In the genomic region with DNA sequence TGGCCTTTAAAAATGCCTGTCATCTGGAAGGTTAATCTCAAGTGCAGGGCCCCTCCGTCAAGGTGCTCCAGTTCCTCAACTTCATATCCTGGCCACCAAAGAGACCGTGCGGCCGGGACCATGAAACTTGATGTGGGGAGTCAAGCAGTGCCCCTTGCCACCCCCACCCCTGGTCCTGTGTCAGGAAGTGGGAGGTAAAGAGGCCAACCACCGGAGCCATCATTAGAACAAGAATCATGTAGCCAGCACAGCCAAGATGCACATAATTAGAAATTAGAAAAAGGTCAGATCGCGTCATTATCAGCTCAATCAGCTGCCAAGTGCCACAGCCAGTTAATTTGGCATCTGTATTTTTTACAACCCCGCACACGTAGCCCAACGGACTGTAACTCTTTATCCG, we compare ENCODE assay signal across 19 cellular contexts.
A peak's percentile ranks its signal among the peaks of the same experiment; 100 is the strongest.
DNase-seq lines count a peak whose midpoint lies in the region; ATAC-seq and TF ChIP-seq lines count a peak whose summit lies in the region.
"Had no signal": no experiment of that assay in that cellular context is flagged by ENCODE, and none has a peak within 500 bp of the region (broad histone marks: within the 10 kb centered on the region; RNA-seq: fewer than 3 reads in every experiment).

No MANE protein-coding gene starts in this region.

- H3K4me3 ChIP-seq in right atrium auricular region (no peak overlapping the region), Karpas-422 (ENCODE audit: low read length) (no peak overlapping the region), spleen (no peak overlapping the region), PC-9 (no peak overlapping the region)
- H3K4me3 ChIP-seq: BLaER1 treated with 17β-estradiol and CSF1 and Interleukin-3, amounts not matched to agents 10 nM and 100 nM had no signal

- H3K36me3 ChIP-seq in right atrium auricular region (no peaks in the 10 kb centered on the region), Karpas-422 (ENCODE audit: insufficient read depth, low read length) (no peaks in the 10 kb centered on the region), spleen (no peaks in the 10 kb centered on the region), PC-9 (ENCODE audit: low read depth) (no peaks in the 10 kb centered on the region)
- H3K36me3 ChIP-seq: BLaER1 treated with 17β-estradiol and CSF1 and Interleukin-3, amounts not matched to agents 10 nM and 100 nM had no signal

- intact Hi-C loops in Right ventricle myocardium superior (cut with DNase I), result no loop called here
- intact Hi-C loops in spleen (cut with DNase I; ENCODE audit: low total_unique reads), result no loop called here
- intact Hi-C loops in PC-9 (cut with micrococcal nuclease; ENCODE audit: unreplicated experiment), result no loop called here

- H3K9me2 ChIP-seq in Karpas-422 (replicated peaks; ENCODE audit: insufficient read depth, low read length) (no peaks in the 10 kb centered on the region), PC-9 (ENCODE audit: insufficient read depth) (no peaks in the 10 kb centered on the region)

- DNase-seq in right atrium auricular region (ENCODE audit: low spot score) (no peak), Right ventricle myocardium superior (no peak), Karpas-422 (no peak), left kidney (ENCODE audit: low read depth, low spot score) (peak; percentile 95), spleen (peak; percentile 23), PC-9 (no peak)
- no peak for DNase-seq in activated CD4-positive, CD25-positive, alpha-beta regulatory T cell treated with anti-CD3 and anti-CD28 coated beads, Interleukin-2, amount 50 U/mL, for 72 hours
- DNase-seq: 8988T; ACHN; AML-193; Caco-2; Calu3; CD4-positive, alpha-beta T cell; CD8-positive, alpha-beta T cell; DMS79 treated with DMSO at 0.1 percent for 48 hours; GF-D8 had no signal

- H3K27ac ChIP-seq in right atrium auricular region (peak overlapping the region; percentile 51 to 82), Karpas-422 (ENCODE audit: low read length) (peak overlapping the region; percentile 98), spleen (no peak overlapping the region), PC-9 (no peak overlapping the region)
- H3K27ac ChIP-seq: BLaER1 treated with 17β-estradiol and CSF1 and Interleukin-3, amounts not matched to agents 10 nM and 100 nM; C4-2B had no signal

- CTCF ChIA-PET in PC-9 (lab: Charles Lee), result no interaction called here

- ATAC-seq in Right ventricle myocardium superior (ENCODE audit: poor library complexity), result no peak
- no peak for ATAC-seq in GM21723 (IDR thresholded peaks at IDR 0.05; ENCODE audit: unreplicated experiment)
- ATAC-seq: CD8-positive, alpha-beta T cell had no signal

- no peak for TF ChIP-seq POLR2A in spleen (IDR thresholded peaks at IDR 0.05)

- BruUV-seq in PC-9 (replicated peaks; lab: Mats Ljungman, UMichigan), result no TSS peak

- no peaks in the 10 kb centered on the region for H3K79me2 ChIP-seq in Karpas-422 (ENCODE audit: low read length)
- H3K79me2 ChIP-seq in PC-9 (ENCODE audit: low read depth), result no peaks in the 10 kb centered on the region

- no peaks in the 10 kb centered on the region for H3F3A ChIP-seq in PC-9 (ENCODE audit: insufficient read depth, low read depth)

- H4K20me1 ChIP-seq in Karpas-422 (ENCODE audit: insufficient read depth, low read depth, low read length) (no peaks in the 10 kb centered on the region), PC-9 (ENCODE audit: insufficient read depth) (no peaks in the 10 kb centered on the region)
- H4K20me1 ChIP-seq: BLaER1 treated with 17β-estradiol and CSF1 and Interleukin-3, amounts not matched to agents 10 nM and 100 nM had no signal

- H3K4me1 ChIP-seq in right atrium auricular region (peaks cover 0 to 13% of the 10 kb centered on the region in 2 donors), Karpas-422 (ENCODE audit: low read length) (peaks cover 78% of the 10 kb centered on the region), spleen (peaks cover 0 to 6% (median 0%) of the 10 kb centered on the region in 6 donors), PC-9 (replicated peaks; ENCODE audit: insufficient read depth) (no peaks in the 10 kb centered on the region)
- H3K4me1 ChIP-seq: BLaER1 treated with 17β-estradiol and CSF1 and Interleukin-3, amounts not matched to agents 10 nM and 100 nM had no signal

- 91 to 97% (median 93%) methylated on average over 11 of the region's 11 CpGs for WGBS in spleen, 5 donors

- H3K9me3 ChIP-seq in right atrium auricular region, result no peaks in the 10 kb centered on the region
- no peaks in the 10 kb centered on the region for H3K9me3 ChIP-seq in Karpas-422 (ENCODE audit: low read length)
- H3K9me3 ChIP-seq in spleen, result no peaks in the 10 kb centered on the region
- H3K9me3 ChIP-seq in PC-9 (ENCODE audit: insufficient read depth, low read depth), result no peaks in the 10 kb centered on the region
- H3K9me3 ChIP-seq: BLaER1 treated with 17β-estradiol and CSF1 and Interleukin-3, amounts not matched to agents 10 nM and 100 nM; Caco-2 had no signal

- H2AFZ ChIP-seq in Karpas-422 (ENCODE audit: low read length), result no peak overlapping the region
- no peak overlapping the region for H2AFZ ChIP-seq in PC-9

- H3K4me2 ChIP-seq in Karpas-422 (ENCODE audit: low read depth, low read length, poor library complexity, severe bottlenecking) (peak overlapping the region; percentile 27), PC-9 (no peak overlapping the region)
- H3K4me2 ChIP-seq: BLaER1 treated with 17β-estradiol and CSF1 and Interleukin-3, amounts not matched to agents 10 nM and 100 nM had no signal

- no peak for TF ChIP-seq CTCF in right atrium auricular region (IDR thresholded peaks at IDR 0.05)
- TF ChIP-seq CTCF in spleen (IDR thresholded peaks at IDR 0.05 in 8 of 11, conservative IDR thresholded peaks at IDR 0.05 in 3 of 11), result no peak
- no peak for TF ChIP-seq CTCF in PC-9 (conservative IDR thresholded peaks at IDR 0.05)

- POLR2A ChIA-PET in PC-9 (lab: Charles Lee; ENCODE audit: unreplicated experiment), result no interaction called here

- H3K27me3 ChIP-seq in right atrium auricular region (no peaks in the 10 kb centered on the region), Karpas-422 (ENCODE audit: low read length) (no peaks in the 10 kb centered on the region), spleen (replicated peaks in 1 of 7) (peaks cover 0 to 7% (median 0%) of the 10 kb centered on the region in 7 donors), PC-9 (ENCODE audit: insufficient read depth, low read depth) (peaks cover 76% of the 10 kb centered on the region)
- H3K27me3 ChIP-seq: BLaER1 treated with 17β-estradiol and CSF1 and Interleukin-3, amounts not matched to agents 10 nM and 100 nM had no signal

- H3K9ac ChIP-seq in Karpas-422 (ENCODE audit: low read length), result peak overlapping the region; percentile 20; the same call in 1 of the 2 replicates
- H3K9ac ChIP-seq: BLaER1 treated with 17β-estradiol and CSF1 and Interleukin-3, amounts not matched to agents 10 nM and 100 nM had no signal

Comparison
In these comparisons a context has a peak if more than half of its experiments do, and no peak if none do; other contexts are left out.
1. DNase-seq: peak in left kidney (single experiment) and spleen (single experiment); none in right atrium auricular region (single experiment), Right ventricle myocardium superior (single experiment), Karpas-422 (single experiment), activated CD4-positive, CD25-positive, alpha-beta regulatory T cell treated with anti-CD3 and anti-CD28 coated beads, Interleukin-2, amount 50 U/mL, for 72 hours (single experiment) and PC-9 (0 of 2).
2. H3K27ac ChIP-seq: peak in right atrium auricular region (2 of 2) and Karpas-422 (single experiment); none in spleen (0 of 8) and PC-9 (single experiment).